ENCODE assay signal across 3 cellular contexts in the genomic region with DNA sequence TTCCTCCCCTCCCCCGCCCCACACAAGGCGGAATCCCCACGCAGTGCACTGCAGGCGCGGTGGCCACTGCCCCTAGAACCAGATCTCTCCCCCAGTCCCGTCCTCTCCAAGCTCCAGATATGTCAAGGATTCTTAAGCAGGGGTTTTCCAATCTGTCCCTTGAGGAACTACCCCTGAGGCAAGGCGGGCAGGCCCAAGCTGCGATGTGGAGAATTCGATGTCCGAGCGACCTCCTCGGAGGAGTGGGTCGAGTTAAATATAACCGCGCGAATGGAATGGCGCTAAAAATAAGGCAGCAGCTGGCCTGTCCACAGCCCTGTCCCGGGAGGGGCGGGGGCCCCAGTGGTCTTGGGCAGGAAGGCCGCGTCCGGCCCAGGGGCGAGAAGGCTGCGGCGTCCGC.
TF ChIP-seq lines count a peak whose summit lies in the region.

No MANE protein-coding gene starts in this region.

TF ChIP-seq in SK-N-SH, 30 proteins besides CTCF, POLR2A, EP300 and RAD21:
- no peak for TF ChIP-seq GABPA (IDR thresholded peaks at IDR 0.05; ENCODE audit: low read depth)
- no peak for TF ChIP-seq TEAD4 (IDR thresholded peaks at IDR 0.05; ENCODE audit: borderline replicate concordance, insufficient read depth)
- no peak for TF ChIP-seq MXI1 (IDR thresholded peaks at IDR 0.05; ENCODE audit: low read depth, low read length)
- TF ChIP-seq, protein P1, sequence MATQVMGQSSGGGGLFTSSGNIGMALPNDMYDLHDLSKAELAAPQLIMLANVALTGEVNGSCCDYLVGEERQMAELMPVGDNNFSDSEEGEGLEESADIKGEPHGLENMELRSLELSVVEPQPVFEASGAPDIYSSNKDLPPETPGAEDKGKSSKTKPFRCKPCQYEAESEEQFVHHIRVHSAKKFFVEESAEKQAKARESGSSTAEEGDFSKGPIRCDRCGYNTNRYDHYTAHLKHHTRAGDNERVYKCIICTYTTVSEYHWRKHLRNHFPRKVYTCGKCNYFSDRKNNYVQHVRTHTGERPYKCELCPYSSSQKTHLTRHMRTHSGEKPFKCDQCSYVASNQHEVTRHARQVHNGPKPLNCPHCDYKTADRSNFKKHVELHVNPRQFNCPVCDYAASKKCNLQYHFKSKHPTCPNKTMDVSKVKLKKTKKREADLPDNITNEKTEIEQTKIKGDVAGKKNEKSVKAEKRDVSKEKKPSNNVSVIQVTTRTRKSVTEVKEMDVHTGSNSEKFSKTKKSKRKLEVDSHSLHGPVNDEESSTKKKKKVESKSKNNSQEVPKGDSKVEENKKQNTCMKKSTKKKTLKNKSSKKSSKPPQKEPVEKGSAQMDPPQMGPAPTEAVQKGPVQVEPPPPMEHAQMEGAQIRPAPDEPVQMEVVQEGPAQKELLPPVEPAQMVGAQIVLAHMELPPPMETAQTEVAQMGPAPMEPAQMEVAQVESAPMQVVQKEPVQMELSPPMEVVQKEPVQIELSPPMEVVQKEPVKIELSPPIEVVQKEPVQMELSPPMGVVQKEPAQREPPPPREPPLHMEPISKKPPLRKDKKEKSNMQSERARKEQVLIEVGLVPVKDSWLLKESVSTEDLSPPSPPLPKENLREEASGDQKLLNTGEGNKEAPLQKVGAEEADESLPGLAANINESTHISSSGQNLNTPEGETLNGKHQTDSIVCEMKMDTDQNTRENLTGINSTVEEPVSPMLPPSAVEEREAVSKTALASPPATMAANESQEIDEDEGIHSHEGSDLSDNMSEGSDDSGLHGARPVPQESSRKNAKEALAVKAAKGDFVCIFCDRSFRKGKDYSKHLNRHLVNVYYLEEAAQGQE (IDR thresholded peaks at IDR 0.05; ENCODE audit: low read depth, low read length): no peak
- no peak for TF ChIP-seq TAF1 (IDR thresholded peaks at IDR 0.05; ENCODE audit: borderline replicate concordance, low read depth, low read length)
- TF ChIP-seq FOSL2 (IDR thresholded peaks at IDR 0.05; ENCODE audit: borderline replicate concordance, low read depth): no peak
- no peak for TF ChIP-seq RXRA (IDR thresholded peaks at IDR 0.05; ENCODE audit: borderline replicate concordance, low read depth)
- no peak for TF ChIP-seq MEF2A (IDR thresholded peaks at IDR 0.05; ENCODE audit: borderline replicate concordance, low read depth)
- no peak for TF ChIP-seq SIN3A (IDR thresholded peaks at IDR 0.05; ENCODE audit: borderline replicate concordance, low read depth, low read length)
- TF ChIP-seq, protein P2, sequence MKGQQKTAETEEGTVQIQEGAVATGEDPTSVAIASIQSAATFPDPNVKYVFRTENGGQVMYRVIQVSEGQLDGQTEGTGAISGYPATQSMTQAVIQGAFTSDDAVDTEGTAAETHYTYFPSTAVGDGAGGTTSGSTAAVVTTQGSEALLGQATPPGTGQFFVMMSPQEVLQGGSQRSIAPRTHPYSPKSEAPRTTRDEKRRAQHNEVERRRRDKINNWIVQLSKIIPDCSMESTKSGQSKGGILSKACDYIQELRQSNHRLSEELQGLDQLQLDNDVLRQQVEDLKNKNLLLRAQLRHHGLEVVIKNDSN (IDR thresholded peaks at IDR 0.05; ENCODE audit: borderline replicate concordance, low read depth): no peak
TF ChIP-seq in SK-N-SH: peak in this region for 0.

TF ChIP-seq in SK-N-SH treated with all-trans-retinoic acid at 6 μM for 48 hours, 23 proteins besides CTCF, POLR2A, EP300 and RAD21:
- TF ChIP-seq ESRRG (CRISPR knock-in tag; IDR thresholded peaks at IDR 0.05) (no peak), GLIS3 (CRISPR knock-in tag; IDR thresholded peaks at IDR 0.05) (no peak), ZFP3 (CRISPR knock-in tag; IDR thresholded peaks at IDR 0.05) (no peak), ZNF565 (CRISPR knock-in tag; conservative IDR thresholded peaks at IDR 0.05; ENCODE audit: low read depth) (no peak), PPARA (CRISPR knock-in tag; IDR thresholded peaks at IDR 0.05; ENCODE audit: borderline replicate concordance) (no peak), RARB (CRISPR knock-in tag; IDR thresholded peaks at IDR 0.05) (no peak), SNAI2 (CRISPR knock-in tag; IDR thresholded peaks at IDR 0.05) (no peak), ZNF70 (CRISPR knock-in tag; IDR thresholded peaks at IDR 0.05) (no peak)
- TF ChIP-seq, protein P3, sequence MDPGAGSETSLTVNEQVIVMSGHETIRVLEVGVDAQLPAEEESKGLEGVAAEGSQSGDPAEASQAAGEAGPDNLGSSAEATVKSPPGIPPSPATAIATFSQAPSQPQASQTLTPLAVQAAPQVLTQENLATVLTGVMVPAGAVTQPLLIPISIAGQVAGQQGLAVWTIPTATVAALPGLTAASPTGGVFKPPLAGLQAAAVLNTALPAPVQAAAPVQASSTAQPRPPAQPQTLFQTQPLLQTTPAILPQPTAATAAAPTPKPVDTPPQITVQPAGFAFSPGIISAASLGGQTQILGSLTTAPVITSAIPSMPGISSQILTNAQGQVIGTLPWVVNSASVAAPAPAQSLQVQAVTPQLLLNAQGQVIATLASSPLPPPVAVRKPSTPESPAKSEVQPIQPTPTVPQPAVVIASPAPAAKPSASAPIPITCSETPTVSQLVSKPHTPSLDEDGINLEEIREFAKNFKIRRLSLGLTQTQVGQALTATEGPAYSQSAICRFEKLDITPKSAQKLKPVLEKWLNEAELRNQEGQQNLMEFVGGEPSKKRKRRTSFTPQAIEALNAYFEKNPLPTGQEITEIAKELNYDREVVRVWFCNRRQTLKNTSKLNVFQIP (CRISPR knock-in tag; IDR thresholded peaks at IDR 0.05; ENCODE audit: borderline replicate concordance, low read depth): no peak
- TF ChIP-seq, protein P4, sequence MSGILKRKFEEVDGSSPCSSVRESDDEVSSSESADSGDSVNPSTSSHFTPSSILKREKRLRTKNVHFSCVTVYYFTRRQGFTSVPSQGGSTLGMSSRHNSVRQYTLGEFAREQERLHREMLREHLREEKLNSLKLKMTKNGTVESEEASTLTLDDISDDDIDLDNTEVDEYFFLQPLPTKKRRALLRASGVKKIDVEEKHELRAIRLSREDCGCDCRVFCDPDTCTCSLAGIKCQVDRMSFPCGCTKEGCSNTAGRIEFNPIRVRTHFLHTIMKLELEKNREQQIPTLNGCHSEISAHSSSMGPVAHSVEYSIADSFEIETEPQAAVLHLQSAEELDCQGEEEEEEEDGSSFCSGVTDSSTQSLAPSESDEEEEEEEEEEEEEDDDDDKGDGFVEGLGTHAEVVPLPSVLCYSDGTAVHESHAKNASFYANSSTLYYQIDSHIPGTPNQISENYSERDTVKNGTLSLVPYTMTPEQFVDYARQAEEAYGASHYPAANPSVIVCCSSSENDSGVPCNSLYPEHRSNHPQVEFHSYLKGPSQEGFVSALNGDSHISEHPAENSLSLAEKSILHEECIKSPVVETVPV (CRISPR knock-in tag; IDR thresholded peaks at IDR 0.05): no peak
TF ChIP-seq in SK-N-SH treated with all-trans-retinoic acid at 6 μM for 48 hours: peak in this region for 0.

TF ChIP-seq in H1, 55 proteins besides CTCF, POLR2A, EP300 and RAD21:
- TF ChIP-seq EGR1 (IDR thresholded peaks at IDR 0.05; ENCODE audit: borderline replicate concordance, low read depth, low read length) (no peak), TAF7 (optimal IDR thresholded peaks at IDR 0.05; ENCODE audit: borderline replicate concordance, low read depth, low read length) (no peak), NRF1 (IDR thresholded peaks at IDR 0.05; ENCODE audit: low read depth, low read length) (no peak), CREB1 (IDR thresholded peaks at IDR 0.05) (no peak), RXRA (IDR thresholded peaks at IDR 0.05; ENCODE audit: insufficient read depth, low read depth, low read length) (no peak), RBBP5 (IDR thresholded peaks at IDR 0.05; ENCODE audit: borderline replicate concordance, low read depth, low read length) (no peak), SIRT6 (IDR thresholded peaks at IDR 0.05; ENCODE audit: low read length) (no peak), CBX8 (IDR thresholded peaks at IDR 0.05; ENCODE audit: borderline replicate concordance, low read depth, low read length) (no peak), TAF1 (IDR thresholded peaks at IDR 0.05; ENCODE audit: low read depth, low read length) (no peak), TEAD4 (IDR thresholded peaks at IDR 0.05; ENCODE audit: low read depth, low read length) (no peak), CHD2 (IDR thresholded peaks at IDR 0.05; ENCODE audit: low read length) (no peak), FOSL1 (IDR thresholded peaks at IDR 0.05; ENCODE audit: insufficient read depth, low read depth, low read length) (no peak), SUZ12 (IDR thresholded peaks at IDR 0.05; ENCODE audit: low read length) (no peak), SP2 (IDR thresholded peaks at IDR 0.05; ENCODE audit: low read length) (no peak), ZNF274 (IDR thresholded peaks at IDR 0.05; ENCODE audit: borderline replicate concordance, extremely low read depth, low read length) (no peak), ASH2L (IDR thresholded peaks at IDR 0.05; ENCODE audit: low read length) (no peak), RNF2 (IDR thresholded peaks at IDR 0.05; ENCODE audit: borderline replicate concordance, low read depth, low read length, missing control alignments, poor library complexity, severe bottlenecking) (no peak)
